16 cellular contexts compared by ENCODE assay signal in the genomic region with DNA sequence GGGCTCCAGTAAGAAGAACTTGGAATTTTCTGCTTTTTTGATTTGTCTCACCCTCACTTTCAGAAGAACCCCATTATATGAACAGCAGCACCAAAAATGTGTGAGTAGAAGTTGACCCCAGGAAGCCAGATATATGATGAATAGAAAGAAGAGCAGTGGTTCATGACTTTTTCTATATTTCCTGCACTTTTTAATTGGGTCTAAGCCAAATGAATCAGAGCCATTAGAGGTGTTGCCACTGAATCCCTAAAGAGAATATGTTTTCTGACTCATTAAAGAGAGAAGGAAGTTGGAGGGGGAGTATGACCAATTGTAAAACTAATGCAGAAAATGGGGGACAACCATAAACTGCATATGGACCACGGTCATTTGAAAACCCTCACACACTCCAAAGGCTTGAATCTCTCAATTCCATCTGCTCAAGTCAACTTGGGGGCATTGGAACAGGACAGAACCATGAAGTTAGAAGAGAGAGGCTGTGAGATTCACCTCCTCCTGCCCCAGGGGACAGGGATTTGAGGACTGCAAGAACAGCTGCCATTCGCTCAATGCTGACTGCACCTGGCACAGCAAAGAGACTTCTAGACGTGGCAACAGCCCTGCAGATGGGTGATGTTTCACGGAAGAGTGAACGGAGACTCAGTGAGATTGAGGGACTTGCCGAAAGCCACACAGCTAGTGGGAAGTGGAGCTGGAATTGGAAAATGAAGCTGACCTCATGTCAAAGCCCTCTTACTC. TPM values are rescaled to one million over a fixed set of nuclear protein-coding genes. Genes with fewer than 3 reads are reported as not detected.
DNase-seq lines count a peak whose midpoint lies in the region; ATAC-seq lines count a peak whose summit lies in the region.
"Had no signal": no experiment of that assay in that cellular context is flagged by ENCODE, and none has a peak within 500 bp of the region (broad histone marks: within the 10 kb centered on the region; RNA-seq: fewer than 3 reads in every experiment).

No MANE protein-coding gene starts in this region.

- DNase-seq in NCI-H1105 treated with DMSO at 0.1 percent for 48 hours (lab: John Stamatoyannopoulos, UW) = peak; percentile 19
- DNase-seq in NCI-H1105 (lab: John Stamatoyannopoulos, UW) = no peak
- DNase-seq in LHCN-M2 (ENCODE audit: low read depth) = peak; percentile 59
- DNase-seq in amniotic epithelial cell (ENCODE audit: low read depth) = peak; percentile 7
- DNase-seq in renal cortical epithelial cell (ENCODE audit: low read depth) = peak; percentile 69
- no peak for DNase-seq in AML-193 (lab: John Stamatoyannopoulos, UW)
- no peak for DNase-seq in NCI-H748 (lab: John Stamatoyannopoulos, UW; ENCODE audit: unreplicated experiment)
- DNase-seq: 8988T; activated CD4-positive, alpha-beta T cell treated with anti-CD3 and anti-CD28 coated beads, Interleukin-2, amount 10 ng/mL, durations not matched to agents 7 days and 5 days; brain microvascular endothelial cell; CD4-positive, alpha-beta memory T cell; left ventricle myocardium inferior; NCI-H2029; SK-N-SH; thyroid gland had no signal

- ATAC-seq in GM21786 (IDR thresholded peaks at IDR 0.05; ENCODE audit: unreplicated experiment) = no peak

RNA-seq across cellular contexts. Expression of a gene that starts 3.0 kb away (rescaled TPM):
- total RNA-seq in LHCN-M2 (2014; rRNA removed) (0.34 TPM in 1 of 2 replicates, not detected in the other), renal cortical epithelial cell (2.0 TPM in 1 of 2 replicates, not detected in the other)
- not detected for polyA plus RNA-seq in LHCN-M2 (2012)
- total RNA-seq: activated CD4-positive, alpha-beta T cell treated with anti-CD3 and anti-CD28 coated beads, Interleukin-2, amount 10 ng/mL, durations not matched to agents 7 days and 5 days; CD4-positive, alpha-beta memory T cell; left ventricle myocardium inferior had no signal
- polyA plus RNA-seq: CD4-positive, alpha-beta memory T cell; SK-N-SH had no signal

Comparison
In these comparisons a context has a peak if more than half of its experiments do, and no peak if none do; other contexts are left out.
1. DNase-seq: peak in NCI-H1105 treated with DMSO at 0.1 percent for 48 hours (single experiment), LHCN-M2 (single experiment), amniotic epithelial cell (single experiment) and renal cortical epithelial cell (single experiment); none in NCI-H1105 (single experiment), AML-193 (0 of 2) and NCI-H748 (single experiment).